In the genomic region with DNA sequence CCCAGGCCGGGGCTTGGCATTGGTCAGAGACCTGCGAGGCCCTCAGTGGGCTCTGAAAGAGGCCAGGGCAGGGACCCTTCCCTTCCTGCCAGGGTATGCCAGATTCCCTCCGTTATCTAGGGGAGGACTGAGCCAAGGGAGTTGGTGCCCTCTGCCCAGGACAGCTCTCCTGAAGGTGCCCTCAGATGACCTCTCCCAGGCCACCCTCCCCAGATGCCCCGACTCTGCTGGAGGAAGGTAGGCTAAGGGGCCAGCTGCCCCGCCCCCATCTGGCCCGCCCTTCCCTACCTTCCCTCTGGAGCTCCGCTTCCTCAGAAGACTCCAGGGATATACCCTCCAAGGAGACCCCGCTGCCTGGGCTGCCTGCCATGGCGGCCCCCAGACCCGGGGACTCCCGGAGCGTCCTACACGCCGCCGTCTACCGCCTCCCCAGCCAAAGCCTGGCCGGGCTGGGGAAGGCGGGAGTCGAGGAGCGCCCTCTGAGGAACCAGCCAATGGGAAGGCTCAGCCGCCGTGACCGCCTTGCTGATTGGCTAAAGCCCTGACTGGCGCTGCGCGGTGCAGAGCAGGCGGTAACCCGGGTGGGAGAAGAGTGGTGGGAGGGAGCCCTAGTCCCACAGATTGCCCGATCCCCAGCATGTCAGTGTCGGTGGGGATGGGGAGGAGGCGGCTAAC, we compare ENCODE assay signal across 8 cellular contexts. TPM values are rescaled to one million over a fixed set of nuclear protein-coding genes. Genes with fewer than 3 reads are reported as not detected.
DNase-seq lines count a peak whose midpoint lies in the region; ATAC-seq and TF ChIP-seq lines count a peak whose summit lies in the region.

No MANE protein-coding gene starts in this region.

- DNase-seq in M059J (ENCODE audit: low read depth) (peak; percentile 84), RWPE2 (ENCODE audit: low spot score) (peak; percentile 89), fibroblast of the conjunctiva (ENCODE audit: low read depth) (peak; percentile 42), natural killer cell (peak; percentile 53)
- DNase-seq in activated T-helper 9 cell treated with anti-CD3 and anti-CD28 coated beads, Interleukin-2, amount 50 U/mL, for 16 hours (ENCODE audit: low read depth): peak; percentile 68

- no peak overlapping the region for H3K27ac ChIP-seq in RWPE2 (ENCODE audit: poor library complexity, severe bottlenecking)

- TF ChIP-seq CTCF in RWPE2 (IDR thresholded peaks at IDR 0.05; ENCODE audit: poor library complexity, severe bottlenecking): no peak
- TF ChIP-seq CTCF in natural killer cell (IDR thresholded peaks at IDR 0.05): no peak

- peak overlapping the region in 1 of 2 donors; percentile 74 for H3K27ac Mint-ChIP-seq in natural killer cell
- H3K27ac Mint-ChIP-seq in stimulated activated memory B cell treated with anti-CD40 and anti-IgM and Interleukin-4, amounts not matched to agents 10 μg/mL and 1 μg/mL and 100 μg/mL, for 72 hours: no peak overlapping the region

- no peaks in the 10 kb centered on the region for H3K4me1 ChIP-seq in RWPE2 (ENCODE audit: insufficient read depth, poor library complexity, severe bottlenecking)

- peak overlapping the region; percentile 46 for H3K4me3 ChIP-seq in RWPE2 (ENCODE audit: severe bottlenecking)

- H3K36me3 ChIP-seq in RWPE2 (ENCODE audit: low read depth): no peaks in the 10 kb centered on the region

- H3K4me1 Mint-ChIP-seq in natural killer cell: peaks cover 0 to 16% of the 10 kb centered on the region in 2 donors
- H3K4me1 Mint-ChIP-seq in stimulated activated memory B cell treated with anti-CD40 and anti-IgM and Interleukin-4, amounts not matched to agents 10 μg/mL and 1 μg/mL and 100 μg/mL, for 72 hours: peaks cover 20% of the 10 kb centered on the region

- peak overlapping the region; percentile 53 for H3K4me3 Mint-ChIP-seq in natural killer cell
- peak overlapping the region; percentile 61 for H3K4me3 Mint-ChIP-seq in stimulated activated memory B cell treated with anti-CD40 and anti-IgM and Interleukin-4, amounts not matched to agents 10 μg/mL and 1 μg/mL and 100 μg/mL, for 72 hours

- no peaks in the 10 kb centered on the region for H3K27me3 ChIP-seq in RWPE2 (ENCODE audit: insufficient read depth, poor library complexity, severe bottlenecking)

- peak; percentile 51 for ATAC-seq in GM18867 (IDR thresholded peaks at IDR 0.05; ENCODE audit: unreplicated experiment)
- peak; percentile 98 for ATAC-seq in RWPE2 (ENCODE audit: low read depth)
- peak; percentile 86 to 99 (median 99) for ATAC-seq in natural killer cell
- ATAC-seq in stimulated activated memory B cell treated with anti-CD40 and anti-IgM and Interleukin-4, amounts not matched to agents 10 μg/mL and 1 μg/mL and 100 μg/mL, for 72 hours: peak; percentile 84
- ATAC-seq in GM18870 (IDR thresholded peaks at IDR 0.05; ENCODE audit: unreplicated experiment): no peak

- H3K9me3 Mint-ChIP-seq in natural killer cell: no peaks in the 10 kb centered on the region
- H3K9me3 Mint-ChIP-seq in stimulated activated memory B cell treated with anti-CD40 and anti-IgM and Interleukin-4, amounts not matched to agents 10 μg/mL and 1 μg/mL and 100 μg/mL, for 72 hours: no peaks in the 10 kb centered on the region

- H3K36me3 Mint-ChIP-seq in natural killer cell: no peaks in the 10 kb centered on the region
- no peaks in the 10 kb centered on the region for H3K36me3 Mint-ChIP-seq in stimulated activated memory B cell treated with anti-CD40 and anti-IgM and Interleukin-4, amounts not matched to agents 10 μg/mL and 1 μg/mL and 100 μg/mL, for 72 hours

- intact Hi-C loops in natural killer cell (cut with micrococcal nuclease): no loop called here

- H3K27me3 Mint-ChIP-seq in natural killer cell (ENCODE audit: low read depth in 2 of 2): peaks cover 30 to 56% of the 10 kb centered on the region in 2 donors
- peaks cover 98% of the 10 kb centered on the region for H3K27me3 Mint-ChIP-seq in stimulated activated memory B cell treated with anti-CD40 and anti-IgM and Interleukin-4, amounts not matched to agents 10 μg/mL and 1 μg/mL and 100 μg/mL, for 72 hours

- H3K9me3 ChIP-seq in RWPE2 (ENCODE audit: severe bottlenecking): no peaks in the 10 kb centered on the region

RNA-seq across cellular contexts. Expression of gene MPP2, which starts 7.0 kb away (rescaled TPM):
- 2.5 and 4.4 TPM in 2 replicates for total RNA-seq in M059J (2014; rRNA removed; shearing (Covaris generic))
- 1 to 10 TPM in 1 of 3 donors, under 1 TPM in 2; 0.75 to 2.0 (median 0.85) TPM for total RNA-seq in natural killer cell

RNA-seq across cellular contexts. Expression of gene PPY, which starts 42.0 kb away (rescaled TPM):
- not detected in 2 replicates for total RNA-seq in M059J (2014; rRNA removed; shearing (Covaris generic))
- total RNA-seq in natural killer cell: not detected

RNA-seq across cellular contexts. Expression of gene CD300LG, which starts 53.3 kb away (rescaled TPM):
- not detected in 2 replicates for total RNA-seq in M059J (2014; rRNA removed; shearing (Covaris generic))
- not detected for total RNA-seq in natural killer cell

RNA-seq across cellular contexts. Expression of gene PYY, which starts 53.4 kb away (rescaled TPM):
- not detected in 2 replicates for total RNA-seq in M059J (2014; rRNA removed; shearing (Covaris generic))
- total RNA-seq in natural killer cell: not detected
